Comparison of ENCODE assay signal across 13 cellular contexts in genomic region chr7:29287366-29287765, GRCh38.
A peak's percentile ranks its signal among the peaks of the same experiment; 100 is the strongest.
DNase-seq lines count a peak whose midpoint lies in the region; ATAC-seq lines count a peak whose summit lies in the region.
"Had no signal": no experiment of that assay in that cellular context is flagged by ENCODE, and none has a peak within 500 bp of the region (broad histone marks: within the 10 kb centered on the region; RNA-seq: fewer than 3 reads in every experiment).

No MANE protein-coding gene starts in this region.

- peak overlapping the region; percentile 67 for H3K18ac ChIP-seq in trophoblast cell (ENCODE audit: low read length)

- H3K4me3 Mint-ChIP-seq in dendritic cell treated with granulocyte-macrophage colony-stimulating factor and Interleukin-4, amounts not matched to agents 40 ng/mL and 50 ng/mL, for 4 days: no peak overlapping the region

- in situ Hi-C loops in HAP-1 (cut with MboI; ENCODE audit: low sequenced_read_pairs): no loop called here

- H4K91ac ChIP-seq in trophoblast cell (ENCODE audit: low read depth, low read length): no peak overlapping the region

- no peak for ATAC-seq in Right ventricle myocardium inferior
- ATAC-seq: upper lobe of right lung had no signal

- no peak overlapping the region for H4K12ac ChIP-seq in trophoblast cell (ENCODE audit: low read depth, low read length)

- H4K8ac ChIP-seq in trophoblast cell (ENCODE audit: low read depth, low read length): no peak overlapping the region

- H2BK120ac ChIP-seq in trophoblast cell (ENCODE audit: insufficient read depth, low read length, poor library complexity): no peak overlapping the region

- H3K9me3 Mint-ChIP-seq in dendritic cell treated with granulocyte-macrophage colony-stimulating factor and Interleukin-4, amounts not matched to agents 40 ng/mL and 50 ng/mL, for 4 days: no peaks in the 10 kb centered on the region

- no peak overlapping the region for H3K14ac ChIP-seq in trophoblast cell (ENCODE audit: low read length)

- H3K9me3 ChIP-seq in MG63: no peaks in the 10 kb centered on the region
- H3K9me3 ChIP-seq in trophoblast cell (ENCODE audit: insufficient read depth, low read depth, low read length): no peaks in the 10 kb centered on the region
- no peaks in the 10 kb centered on the region; the same call in 1 of the 2 replicates for H3K9me3 ChIP-seq in HAP-1
- H3K9me3 ChIP-seq: neutrophil, upper lobe of right lung had no signal

- H3K27ac Mint-ChIP-seq in dendritic cell treated with granulocyte-macrophage colony-stimulating factor and Interleukin-4, amounts not matched to agents 40 ng/mL and 50 ng/mL, for 4 days: peak overlapping the region; percentile 8

- peak overlapping the region; percentile 12 for H3K4ac ChIP-seq in trophoblast cell (ENCODE audit: low read depth, low read length)

- H3K79me1 ChIP-seq in trophoblast cell (ENCODE audit: low read length): peaks cover 2% of the 10 kb centered on the region

- H3K23ac ChIP-seq in trophoblast cell (ENCODE audit: low read length): no peak overlapping the region

- H3K4me2 ChIP-seq in trophoblast cell (ENCODE audit: low read length): no peak overlapping the region

- H3K27me3 ChIP-seq in MG63: no peaks in the 10 kb centered on the region
- H3K27me3 ChIP-seq in trophoblast cell (ENCODE audit: insufficient read depth, low read length): no peaks in the 10 kb centered on the region
- H3K27me3 ChIP-seq in HAP-1 (ENCODE audit: low read depth): 0 out of 2 replicates have a peak, but pooled peaks cover 2% of the 10 kb centered on the region
- H3K27me3 ChIP-seq: upper lobe of right lung had no signal

- H3K27me3 Mint-ChIP-seq in dendritic cell treated with granulocyte-macrophage colony-stimulating factor and Interleukin-4, amounts not matched to agents 40 ng/mL and 50 ng/mL, for 4 days: no peaks in the 10 kb centered on the region

- no peak overlapping the region for H2BK5ac ChIP-seq in trophoblast cell (ENCODE audit: low read depth, low read length, poor library complexity)

- peak; percentile 55 for DNase-seq in EL
- DNase-seq in MG63: peak; percentile 61
- DNase-seq in trophoblast cell: peak in 1 of 2 donors; percentile 50
- no peak for DNase-seq in HAP-1 (ENCODE audit: low spot score in 2 of 2)
- DNase-seq in mucosa of gallbladder (ENCODE audit: low spot score): no peak
- DNase-seq in DMS79 (lab: John Stamatoyannopoulos, UW): no peak
- no peak for DNase-seq in Right ventricle myocardium inferior (ENCODE audit: missing footprints)
- DNase-seq: activated gamma-delta T cell, islet precursor cell, NCI-H1694, upper lobe of right lung had no signal

- no peak overlapping the region for H3K27ac ChIP-seq in trophoblast cell (ENCODE audit: low read depth, low read length)
- H3K27ac ChIP-seq: neutrophil, upper lobe of right lung had no signal

- H3K36me3 ChIP-seq in MG63 (no peaks in the 10 kb centered on the region), trophoblast cell (ENCODE audit: control insufficient read depth in 1 of 2, insufficient read depth in 2 of 2, low read length in 2 of 2) (peaks cover 3 to 5% of the 10 kb centered on the region in 2 experiments), HAP-1 (replicated peaks) (no peaks in the 10 kb centered on the region)
- H3K36me3 ChIP-seq: neutrophil, upper lobe of right lung had no signal

- H3K4me1 ChIP-seq in trophoblast cell (ENCODE audit: control insufficient read depth in 1 of 2, insufficient read depth in 2 of 2, low read length in 2 of 2): peaks cover 5 to 12% of the 10 kb centered on the region in 2 experiments
- peaks cover 6% of the 10 kb centered on the region; the same call in 1 of the 2 replicates for H3K4me1 ChIP-seq in HAP-1
- H3K4me1 ChIP-seq: upper lobe of right lung had no signal

- peaks cover 74% of the 10 kb centered on the region for H3K4me1 Mint-ChIP-seq in dendritic cell treated with granulocyte-macrophage colony-stimulating factor and Interleukin-4, amounts not matched to agents 40 ng/mL and 50 ng/mL, for 4 days (ENCODE audit: low read depth)

- H3K9ac ChIP-seq in trophoblast cell (ENCODE audit: low read length): no peak overlapping the region

- intact Hi-C loops in dendritic cell treated with granulocyte-macrophage colony-stimulating factor and Interleukin-4, amounts not matched to agents 40 ng/mL and 50 ng/mL, for 4 days (cut with micrococcal nuclease): loop anchor here (5.0 kb wide), 3 partner anchors 40 to 95 kb away; partner anchors contain the start of gene CHN2
- intact Hi-C loops in Right ventricle myocardium inferior (cut with DNase I): no loop called here

- no peak overlapping the region for H2AK5ac ChIP-seq in trophoblast cell (ENCODE audit: low read length)

- peaks cover 38% of the 10 kb centered on the region for H3K36me3 Mint-ChIP-seq in dendritic cell treated with granulocyte-macrophage colony-stimulating factor and Interleukin-4, amounts not matched to agents 40 ng/mL and 50 ng/mL, for 4 days (ENCODE audit: low read depth)

- WGBS in trophoblast cell (ENCODE audit: extremely low coverage, insufficient coverage, insufficient read length): no CpG with 5 or more reads among the region's 1 CpG

- H3K4me3 ChIP-seq in MG63 (no peak overlapping the region), trophoblast cell (ENCODE audit: low read depth, low read length) (no peak overlapping the region), HAP-1 (no peak overlapping the region)
- H3K4me3 ChIP-seq: upper lobe of right lung had no signal

- H2BK12ac ChIP-seq in trophoblast cell (ENCODE audit: low read length): peak overlapping the region; percentile 40

- H2AFZ ChIP-seq in trophoblast cell (ENCODE audit: insufficient read depth, low read length, poor library complexity): no peak overlapping the region

- H3K79me2 ChIP-seq in trophoblast cell (ENCODE audit: control insufficient read depth, insufficient read depth, low read length, poor library complexity): peaks cover 3% of the 10 kb centered on the region

Comparison
In these comparisons a context has a peak if more than half of its experiments do, and no peak if none do; other contexts are left out.
1. DNase-seq: peak in EL (single experiment) and MG63 (single experiment); none in HAP-1 (0 of 2), mucosa of gallbladder (single experiment), DMS79 (single experiment) and Right ventricle myocardium inferior (single experiment).